27 cellular contexts compared by ENCODE assay signal in the genomic region with DNA sequence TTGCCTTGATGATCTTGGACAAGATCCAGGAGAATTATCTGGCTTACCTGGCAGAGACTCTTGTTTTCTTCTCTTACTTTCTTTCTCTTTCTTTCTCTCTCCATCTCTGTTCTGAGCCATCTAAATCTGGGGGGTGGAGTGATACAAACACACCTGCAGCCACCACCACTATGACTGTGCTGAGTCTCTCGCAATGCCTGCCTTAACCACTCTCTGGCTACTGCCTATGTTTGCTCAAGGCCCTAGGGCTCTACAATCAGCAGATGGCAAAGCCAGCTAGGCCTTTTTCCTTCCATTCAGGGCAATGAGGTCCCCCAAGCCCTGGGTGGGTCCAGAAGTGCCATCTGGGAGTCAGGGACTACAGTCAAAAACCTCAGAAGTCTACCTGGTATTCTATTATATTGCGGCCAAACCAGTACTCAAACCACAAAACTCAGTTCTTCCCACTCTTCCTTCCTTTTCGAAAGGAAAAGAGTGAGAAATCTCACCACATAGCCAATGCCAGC.
"Had no signal": no experiment of that assay in that cellular context is flagged by ENCODE, and none has a peak within 500 bp of the region (broad histone marks: within the 10 kb centered on the region; RNA-seq: fewer than 3 reads in every experiment).

No MANE protein-coding gene starts in this region.

- H3K27ac Mint-ChIP-seq: stimulated activated effector memory CD8-positive, alpha-beta T cell treated with anti-CD3 and anti-CD28 coated beads, Interleukin-12 subunit alpha, Interleukin-12 subunit beta, amount 100 ng/mL, for 72 hours; stimulated activated memory B cell treated with anti-CD40 and anti-IgM and Interleukin-4, amounts not matched to agents 10 μg/mL and 1 μg/mL and 100 μg/mL, for 72 hours; stimulated activated naive B cell treated with anti-CD40 and anti-IgM and Interleukin-4, amounts not matched to agents 10 μg/mL and 1 μg/mL and 100 μg/mL, for 72 hours; stimulated activated naive CD8-positive, alpha-beta T cell treated with anti-CD3 and anti-CD28 coated beads, Interleukin-15, amount 100 ng/mL, for 72 hours; stimulated activated naive CD8-positive, alpha-beta T cell treated with anti-CD3 and anti-CD28 coated beads, Interleukin-15, Interleukin-2, amounts not matched to agents 100 ng/mL and 50 ng/mL, for 24 hours; type B pancreatic cell had no signal

- H3K4me3 ChIP-seq: stomach, suprapubic skin, testis, thoracic aorta, thyroid gland, tibial artery, tibial nerve, transverse colon, upper lobe of left lung, upper lobe of right lung, uterus, vagina had no signal

- DNase-seq: stimulated activated CD4-positive, alpha-beta T cell treated with anti-CD3 and anti-CD28 coated beads, Interleukin-2, amount 100 ng/mL, for 48 hours; stimulated activated CD4-positive, alpha-beta T cell treated with anti-CD3 and anti-CD28 coated beads, Interleukin-4, amount 100 ng/mL, for 1 hour; stimulated activated CD4-positive, alpha-beta T cell treated with anti-CD3 and anti-CD28 coated beads, Interleukin-4, amount 100 ng/mL, for 24 hours; stimulated activated CD4-positive, alpha-beta T cell treated with anti-CD3 and anti-CD28 coated beads, Interleukin-4, amount 100 ng/mL, for 4 hours; stimulated activated CD8-positive, alpha-beta memory T cell treated with anti-CD3 and anti-CD28 coated beads, Interleukin-4, amount 100 ng/mL, for 48 hours; stimulated activated naive B cell treated with anti-CD40 and anti-IgM and Interleukin-4, amounts not matched to agents 10 μg/mL and 1 μg/mL and 100 μg/mL, for 72 hours; stimulated activated naive CD4-positive, alpha-beta T cell; stimulated activated naive CD4-positive, alpha-beta T cell treated with Interleukin-2 at 50 U/mL for 16 hours; stimulated activated naive CD8-positive, alpha-beta T cell treated with anti-CD3 and anti-CD28 coated beads, Interleukin-15, amount 100 ng/mL, for 72 hours; stimulated activated naive CD8-positive, alpha-beta T cell treated with anti-CD3 and anti-CD28 coated beads, Interleukin-15, Interleukin-2, amounts not matched to agents 100 U/mL and 50 U/mL, for 24 hours; stomach; testis; thyroid gland; tibial artery; transverse colon; trophoblast cell; upper lobe of left lung; upper lobe of right lung; uterus had no signal

- H3K27me3 Mint-ChIP-seq: stimulated activated memory B cell treated with anti-CD40 and anti-IgM and Interleukin-4, amounts not matched to agents 10 μg/mL and 1 μg/mL and 100 μg/mL, for 72 hours; stimulated activated naive B cell treated with anti-CD40 and anti-IgM and Interleukin-4, amounts not matched to agents 10 μg/mL and 1 μg/mL and 100 μg/mL, for 72 hours; stimulated activated naive CD8-positive, alpha-beta T cell treated with anti-CD3 and anti-CD28 coated beads, Interleukin-15, amount 100 ng/mL, for 72 hours; stimulated activated naive CD8-positive, alpha-beta T cell treated with anti-CD3 and anti-CD28 coated beads, Interleukin-15, Interleukin-2, amounts not matched to agents 100 ng/mL and 50 ng/mL, for 24 hours; type B pancreatic cell had no signal

- H3K27me3 ChIP-seq: stomach, suprapubic skin, testis, thyroid gland, tibial artery, tibial nerve, transverse colon, upper lobe of left lung, upper lobe of right lung, uterus, vagina had no signal

- H3K4me1 ChIP-seq: stomach, suprapubic skin, testis, thyroid gland, tibial artery, tibial nerve, transverse colon, upper lobe of left lung, upper lobe of right lung, uterus, vagina had no signal

- H3K4me1 Mint-ChIP-seq: stimulated activated effector memory CD8-positive, alpha-beta T cell treated with anti-CD3 and anti-CD28 coated beads, Interleukin-12 subunit alpha, Interleukin-12 subunit beta, amount 100 ng/mL, for 72 hours; stimulated activated memory B cell treated with anti-CD40 and anti-IgM and Interleukin-4, amounts not matched to agents 10 μg/mL and 1 μg/mL and 100 μg/mL, for 72 hours; stimulated activated naive B cell treated with anti-CD40 and anti-IgM and Interleukin-4, amounts not matched to agents 10 μg/mL and 1 μg/mL and 100 μg/mL, for 72 hours; stimulated activated naive CD8-positive, alpha-beta T cell treated with anti-CD3 and anti-CD28 coated beads, Interleukin-15, amount 100 ng/mL, for 72 hours had no signal

- H3K36me3 Mint-ChIP-seq: stimulated activated effector memory CD8-positive, alpha-beta T cell treated with anti-CD3 and anti-CD28 coated beads, Interleukin-12 subunit alpha, Interleukin-12 subunit beta, amount 100 ng/mL, for 72 hours; stimulated activated memory B cell treated with anti-CD40 and anti-IgM and Interleukin-4, amounts not matched to agents 10 μg/mL and 1 μg/mL and 100 μg/mL, for 72 hours; stimulated activated naive B cell treated with anti-CD40 and anti-IgM and Interleukin-4, amounts not matched to agents 10 μg/mL and 1 μg/mL and 100 μg/mL, for 72 hours; type B pancreatic cell had no signal

- H3K9me3 ChIP-seq: testis, thoracic aorta, thyroid gland, upper lobe of right lung, uterus had no signal

- H3K27ac ChIP-seq: stomach, suprapubic skin, testis, thoracic aorta, thyroid gland, tibial artery, tibial nerve, transverse colon, upper lobe of left lung, upper lobe of right lung, uterus, vagina had no signal

- H3K4me3 Mint-ChIP-seq: stimulated activated effector memory CD8-positive, alpha-beta T cell treated with anti-CD3 and anti-CD28 coated beads, Interleukin-12 subunit alpha, Interleukin-12 subunit beta, amount 100 ng/mL, for 72 hours; stimulated activated memory B cell treated with anti-CD40 and anti-IgM and Interleukin-4, amounts not matched to agents 10 μg/mL and 1 μg/mL and 100 μg/mL, for 72 hours; stimulated activated naive B cell treated with anti-CD40 and anti-IgM and Interleukin-4, amounts not matched to agents 10 μg/mL and 1 μg/mL and 100 μg/mL, for 72 hours; stimulated activated naive CD8-positive, alpha-beta T cell treated with anti-CD3 and anti-CD28 coated beads, Interleukin-15, amount 100 ng/mL, for 72 hours; stimulated activated naive CD8-positive, alpha-beta T cell treated with anti-CD3 and anti-CD28 coated beads, Interleukin-15, Interleukin-2, amounts not matched to agents 100 ng/mL and 50 ng/mL, for 24 hours; type B pancreatic cell had no signal

- H3K36me3 ChIP-seq: stomach, suprapubic skin, thoracic aorta, thyroid gland, tibial artery, tibial nerve, transverse colon, upper lobe of left lung, upper lobe of right lung, uterus, vagina had no signal

- ATAC-seq: stimulated activated effector memory CD8-positive, alpha-beta T cell treated with anti-CD3 and anti-CD28 coated beads, Interleukin-12 subunit alpha, Interleukin-12 subunit beta, amount 100 ng/mL, for 72 hours; stimulated activated naive CD8-positive, alpha-beta T cell treated with anti-CD3 and anti-CD28 coated beads, Interleukin-15, amount 100 ng/mL, for 72 hours; stimulated activated naive CD8-positive, alpha-beta T cell treated with anti-CD3 and anti-CD28 coated beads, Interleukin-15, Interleukin-2, amounts not matched to agents 100 U/mL and 50 U/mL, for 24 hours had no signal
